ENCODE assay signal across 8 cellular contexts in genomic region chr2:169827272-169828140, GRCh38. TPM values are rescaled to one million over a fixed set of nuclear protein-coding genes. Genes with fewer than 3 reads are reported as not detected.
DNase-seq lines count a peak whose midpoint lies in the region; ATAC-seq, FAIRE-seq and TF ChIP-seq lines count a peak whose summit lies in the region.

Gene UBR3 (plus strand): TSS chr2:169827454. CDS start chr2:169827508, 54 bp downstream.

- WGBS in pancreas, 2 donors: 0% methylated on average over 78 to 104 of the region's 104 CpGs
- WGBS in thyroid gland, 2 donors: 0% methylated on average over 22 to 24 of the region's 104 CpGs

- intact Hi-C loops in Right ventricle myocardium inferior (cut with DNase I) (loop anchor here (1.0 to 5.0 kb wide), 2 partner anchors 50 to 100 kb away; no protein-coding TSS in a partner anchor), pancreas (cut with DNase I) (no loop called here), thyroid gland (cut with DNase I) (loop anchor here (5.0 kb wide), 1 partner anchor 100 kb away; no protein-coding TSS in a partner anchor)

- TF ChIP-seq POLR2A in GM10847 (IDR thresholded peaks at IDR 0.05; ENCODE audit: extremely low read depth, insufficient read length): peak; percentile 68
- TF ChIP-seq POLR2A in thyroid gland (IDR thresholded peaks at IDR 0.05): peak; percentile 74 to 94

- H3K4me3 ChIP-seq in pancreas (peak within 1 kb of the TSS; percentile 68 to 89 (median 80)), thyroid gland (replicated peaks in 1 of 3) (peak within 1 kb of the TSS; percentile 77 to 97 (median 79))

- H3K4me1 ChIP-seq in pancreas: peaks cover 7 to 26% (median 19%) of the 10 kb centered on the region in 3 donors
- H3K4me1 ChIP-seq in thyroid gland: peaks cover 35 to 48% of the 10 kb centered on the region in 2 donors

- H3K27ac ChIP-seq in pancreas (peak within 1 kb of the TSS; percentile 62 to 82 (median 80)), thyroid gland (peak within 1 kb of the TSS; percentile 62 to 77 (median 77))

- H3K9me3 ChIP-seq in pancreas: no peaks in the 10 kb centered on the region
- no peaks in the 10 kb centered on the region for H3K9me3 ChIP-seq in thyroid gland

- ATAC-seq in HG02610 (IDR thresholded peaks at IDR 0.05; ENCODE audit: unreplicated experiment) (peak; percentile 83), Right ventricle myocardium inferior (peak; percentile 93), pancreas (peak; percentile 85 to 93 (median 86))

- FAIRE-seq in pancreas (lab: Jason Lieb, UNC): no peak

- no peaks in the 10 kb centered on the region for H3K36me3 ChIP-seq in pancreas
- no peaks in the 10 kb centered on the region for H3K36me3 ChIP-seq in thyroid gland

- DNase-seq in NCI-H1092 treated with DMSO at 0.1 percent for 48 hours (lab: John Stamatoyannopoulos, UW) (peak; percentile 87), SW 1271 (lab: John Stamatoyannopoulos, UW) (peak; percentile 62 to 91), Right ventricle myocardium inferior (ENCODE audit: missing footprints) (peak; percentile 96), pancreas (peak; percentile 91 to 96 (median 94)), thyroid gland (peak; percentile 95)
- peak; percentile 80 for DNase-seq in activated naive CD8-positive, alpha-beta T cell treated with anti-CD3 and anti-CD28 coated beads, Interleukin-2, amount 50 U/mL, for 16 hours (ENCODE audit: low read depth, low spot score)

- TF ChIP-seq CTCF in pancreas (IDR thresholded peaks at IDR 0.05) (no peak), thyroid gland (IDR thresholded peaks at IDR 0.05) (peak in 2 of 6 experiments; percentile 14 to 24)

- no peaks in the 10 kb centered on the region for H3K27me3 ChIP-seq in pancreas
- H3K27me3 ChIP-seq in thyroid gland: no peaks in the 10 kb centered on the region

RNA-seq across cellular contexts. Expression of gene UBR3, which starts in this region (rescaled TPM):
- total RNA-seq in Right ventricle myocardium inferior: 109 TPM
- 10 to 100 TPM; 19.0 to 26.8 (median 21.3) TPM for total RNA-seq in pancreas
- 10 to 100 TPM in 1 of 2 donors, 1 to 10 TPM in 1; 7.3 to 16.6 TPM for polyA plus RNA-seq in pancreas
- total RNA-seq in thyroid gland: 100 to 1,000 TPM; 101 to 192 (median 114) TPM

Comparison
In these comparisons a context has a peak if more than half of its experiments do, and no peak if none do; other contexts are left out.
1. Peak in every context shown above with its lines: DNase-seq, ATAC-seq, H3K4me3 ChIP-seq and H3K27ac ChIP-seq.
2. intact Hi-C loops: an anchor here in Right ventricle myocardium inferior (1.0 to 5.0 kb wide) and thyroid gland (5.0 kb wide); none called in pancreas.